Comparison of ENCODE assay signal across 22 cellular contexts in the genomic region with DNA sequence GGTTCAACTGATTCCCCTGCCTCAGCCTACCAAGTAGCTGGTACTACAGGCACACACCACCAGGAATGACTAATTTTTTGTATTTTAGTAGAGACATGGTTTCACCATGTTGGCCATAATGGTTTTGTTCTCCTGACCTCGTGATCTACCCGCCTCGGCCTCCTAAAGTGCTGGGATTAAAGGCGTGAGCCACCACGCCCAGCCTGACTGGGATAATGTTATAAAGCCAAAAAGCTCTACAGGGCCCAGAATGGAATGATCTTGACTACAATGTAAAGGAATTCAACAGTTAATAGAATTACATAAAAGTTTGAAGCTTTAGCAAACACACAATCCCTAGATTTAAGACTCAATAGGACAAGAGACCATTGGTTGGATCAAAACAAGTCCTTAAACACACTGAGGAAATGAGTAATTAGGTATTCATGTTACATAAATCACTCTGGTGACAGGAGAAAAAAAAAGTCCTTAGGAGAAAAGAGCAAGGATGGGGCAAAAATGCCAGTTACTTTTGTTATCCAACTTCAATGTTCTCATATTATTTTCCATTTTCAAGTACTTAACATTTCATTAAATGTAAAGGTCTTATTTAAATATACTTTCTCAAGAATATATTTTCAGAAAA.
DNase-seq lines count a peak whose midpoint lies in the region; ATAC-seq and TF ChIP-seq lines count a peak whose summit lies in the region.
"Had no signal": no experiment of that assay in that cellular context is flagged by ENCODE, and none has a peak within 500 bp of the region (broad histone marks: within the 10 kb centered on the region; RNA-seq: fewer than 3 reads in every experiment).

No MANE protein-coding gene starts in this region.

- H3K27me3 Mint-ChIP-seq in T-helper 17 cell, result no peaks in the 10 kb centered on the region
- H3K27me3 Mint-ChIP-seq: B cell; CD4-positive, alpha-beta T cell had no signal

- H3K4me3 ChIP-seq in effector memory CD4-positive, alpha-beta T cell (ENCODE audit: insufficient read depth, low read depth, low read length, poor library complexity, severe bottlenecking), result no peak overlapping the region
- H3K4me3 ChIP-seq in ascending aorta, result no peak overlapping the region
- H3K4me3 ChIP-seq: A549; BLaER1 treated with 17β-estradiol and CSF1 and Interleukin-3, amounts not matched to agents 10 nM and 100 nM had no signal

- H3K36me3 ChIP-seq in effector memory CD4-positive, alpha-beta T cell (ENCODE audit: control insufficient read depth, insufficient read depth, low read length), result no peaks in the 10 kb centered on the region
- no peaks in the 10 kb centered on the region for H3K36me3 ChIP-seq in ascending aorta
- H3K36me3 ChIP-seq: BLaER1 treated with 17β-estradiol and CSF1 and Interleukin-3, amounts not matched to agents 10 nM and 100 nM had no signal

- ATAC-seq in T-helper 17 cell, result no peak
- ATAC-seq: A549; CD8-positive, alpha-beta T cell had no signal

- POLR2A ChIA-PET in RWPE1 (lab: Yijun Ruan, JAX; ENCODE audit: low non-redundant PET), result no interaction called here

- H3K9me3 ChIP-seq in T-helper 17 cell (ENCODE audit: control insufficient read depth, low read length, poor library complexity, severe bottlenecking) (no peaks in the 10 kb centered on the region), ascending aorta (no peaks in the 10 kb centered on the region)
- no peaks in the 10 kb centered on the region for H3K9me3 ChIP-seq in effector memory CD4-positive, alpha-beta T cell (ENCODE audit: control insufficient read depth, low read length)
- H3K9me3 ChIP-seq: A549; BLaER1 treated with 17β-estradiol and CSF1 and Interleukin-3, amounts not matched to agents 10 nM and 100 nM; Caco-2 had no signal

- H3K4me1 ChIP-seq in effector memory CD4-positive, alpha-beta T cell (ENCODE audit: control insufficient read depth, insufficient read depth, low read length, poor library complexity, severe bottlenecking), result no peaks in the 10 kb centered on the region
- no peaks in the 10 kb centered on the region for H3K4me1 ChIP-seq in ascending aorta
- H3K4me1 ChIP-seq: A549; BLaER1 treated with 17β-estradiol and CSF1 and Interleukin-3, amounts not matched to agents 10 nM and 100 nM; Caco-2 had no signal

- intact Hi-C loops in ascending aorta (cut with DNase I), result no loop called here

- CTCF ChIA-PET in RWPE1 (lab: Yijun Ruan, JAX), result no interaction called here

- no peaks in the 10 kb centered on the region for H3K27me3 ChIP-seq in effector memory CD4-positive, alpha-beta T cell (replicated peaks; ENCODE audit: control insufficient read depth, insufficient read depth, low read length, poor library complexity, severe bottlenecking)
- H3K27me3 ChIP-seq in ascending aorta, result no peaks in the 10 kb centered on the region
- H3K27me3 ChIP-seq: BLaER1 treated with 17β-estradiol and CSF1 and Interleukin-3, amounts not matched to agents 10 nM and 100 nM had no signal

- no peaks in the 10 kb centered on the region for H3K36me3 Mint-ChIP-seq in T-helper 17 cell (ENCODE audit: low read depth)
- H3K36me3 Mint-ChIP-seq: CD8-positive, alpha-beta T cell had no signal

- no peak overlapping the region for H3K4me3 Mint-ChIP-seq in T-helper 17 cell
- H3K4me3 Mint-ChIP-seq: B cell; CD4-positive, alpha-beta T cell; CD8-positive, alpha-beta T cell had no signal

- no peak overlapping the region for H3K27ac Mint-ChIP-seq in T-helper 17 cell
- H3K27ac Mint-ChIP-seq: B cell; CD4-positive, alpha-beta T cell; CD8-positive, alpha-beta T cell had no signal

- no peaks in the 10 kb centered on the region for H3K4me1 Mint-ChIP-seq in T-helper 17 cell
- H3K4me1 Mint-ChIP-seq: B cell had no signal

- H3K27ac ChIP-seq in RWPE1, result peak overlapping the region; percentile 77
- H3K27ac ChIP-seq in epithelial cell of prostate, result peak overlapping the region; percentile 58
- H3K27ac ChIP-seq in effector memory CD4-positive, alpha-beta T cell (ENCODE audit: insufficient read depth, low read length, poor library complexity, severe bottlenecking), result no peak overlapping the region
- H3K27ac ChIP-seq in ascending aorta, result no peak overlapping the region
- H3K27ac ChIP-seq: A549; BLaER1 treated with 17β-estradiol and CSF1 and Interleukin-3, amounts not matched to agents 10 nM and 100 nM; C4-2B had no signal

- TF ChIP-seq CTCF in RWPE1 (conservative IDR thresholded peaks at IDR 0.05; ENCODE audit: low read depth) (no peak), ascending aorta (IDR thresholded peaks at IDR 0.05) (no peak)

- DNase-seq in ELR (ENCODE audit: low read depth), result peak; percentile 7
- DNase-seq in M059J (ENCODE audit: low read depth), result peak; percentile 0
- DNase-seq in RWPE1 (ENCODE audit: low spot score), result no peak
- DNase-seq in epithelial cell of prostate (ENCODE audit: low read depth, low spot score), result no peak
- no peak for DNase-seq in T-helper 17 cell
- no peak for DNase-seq in effector memory CD4-positive, alpha-beta T cell
- no peak for DNase-seq in kidney tubule cell (ENCODE audit: low spot score)
- no peak for DNase-seq in ascending aorta (ENCODE audit: low spot score in 2 of 2)
- DNase-seq: 8988T; AML-193; Caco-2; Calu3; CD4-positive, alpha-beta T cell; CD8-positive, alpha-beta T cell; DMS79; DND-41; EL; GF-D8 had no signal

Comparison
In these comparisons a context has a peak if more than half of its experiments do, and no peak if none do; other contexts are left out.
1. DNase-seq: peak in ELR (single experiment) and M059J (single experiment); none in RWPE1 (single experiment), epithelial cell of prostate (single experiment), T-helper 17 cell (0 of 3), effector memory CD4-positive, alpha-beta T cell (0 of 3), kidney tubule cell (single experiment) and ascending aorta (0 of 2).
2. H3K27ac ChIP-seq: peak in RWPE1 (single experiment) and epithelial cell of prostate (single experiment); none in effector memory CD4-positive, alpha-beta T cell (single experiment) and ascending aorta (0 of 2).